In the genomic region with DNA sequence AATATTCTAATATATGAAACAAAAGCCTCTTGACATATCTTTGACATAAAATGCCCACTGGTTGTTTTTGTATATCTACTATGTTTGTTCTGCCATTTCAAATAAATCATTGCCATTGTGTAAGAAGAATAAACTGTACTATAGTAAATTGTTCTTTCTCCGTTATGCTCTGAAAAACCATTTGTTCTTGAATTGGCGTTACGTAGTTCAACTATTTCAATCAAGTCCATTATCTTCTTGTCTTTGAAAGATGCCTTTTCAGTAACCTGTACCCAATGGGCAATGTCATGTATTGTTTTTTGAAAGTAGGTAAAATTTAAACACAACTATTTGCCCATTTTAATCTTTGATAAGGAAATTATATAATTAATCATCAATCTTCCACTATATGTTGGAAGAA, we compare ENCODE assay signal across 8 cellular contexts.
A peak's percentile ranks its signal among the peaks of the same experiment; 100 is the strongest.
DNase-seq lines count a peak whose midpoint lies in the region; ATAC-seq and TF ChIP-seq lines count a peak whose summit lies in the region.

No MANE protein-coding gene starts in this region.

- no peak overlapping the region for H3K9ac ChIP-seq in mammary epithelial cell (ENCODE audit: insufficient read depth, low read length)
- H3K9ac ChIP-seq in neural progenitor cell: no peak overlapping the region

- H3K4me2 ChIP-seq in mammary epithelial cell (ENCODE audit: insufficient read depth, low read depth, low read length) (peak overlapping the region; percentile 88), neural progenitor cell (no peak overlapping the region)

- H4K20me1 ChIP-seq in mammary epithelial cell (ENCODE audit: insufficient read depth, low read length) (no peaks in the 10 kb centered on the region), neural progenitor cell (ENCODE audit: low read depth) (no peaks in the 10 kb centered on the region)

- no peaks in the 10 kb centered on the region for H3K9me3 Mint-ChIP-seq in CD4-positive, alpha-beta T cell
- H3K9me3 Mint-ChIP-seq in neural progenitor cell: no peaks in the 10 kb centered on the region

- no peaks in the 10 kb centered on the region for H3K36me3 ChIP-seq in mammary epithelial cell (ENCODE audit: insufficient read depth, low read length)
- H3K36me3 ChIP-seq in neural progenitor cell: no peaks in the 10 kb centered on the region

- H3K4me1 ChIP-seq in mammary epithelial cell (ENCODE audit: insufficient read depth, low read length): peaks cover 8% of the 10 kb centered on the region
- H3K4me1 ChIP-seq in neural progenitor cell: peaks cover 9% of the 10 kb centered on the region

- dilution Hi-C loops in mammary epithelial cell (cut with HindIII; ENCODE audit: low sequenced_read_pairs): no loop called here

- H3K4me3 ChIP-seq in NB4 (ENCODE audit: low read depth, low read length) (peak overlapping the region; percentile 96), mammary epithelial cell (replicated peaks in 1 of 3; ENCODE audit: insufficient read depth in 1 of 3, low read depth in 2 of 3, low read length in 3 of 3) (peak overlapping the region; percentile 68 to 80 (median 79)), neural progenitor cell (no peak overlapping the region)

- no peak for TF ChIP-seq CTCF in CD4-positive, alpha-beta T cell (IDR thresholded peaks at IDR 0.05)
- TF ChIP-seq CTCF in NB4 (IDR thresholded peaks at IDR 0.05; ENCODE audit: low read depth, low read length): no peak
- TF ChIP-seq CTCF in mammary epithelial cell (conservative IDR thresholded peaks at IDR 0.05 in 1 of 2, IDR thresholded peaks at IDR 0.05 in 1 of 2; ENCODE audit: extremely low read depth in 1 of 2, insufficient read depth in 1 of 2, low read depth in 1 of 2, low read length in 2 of 2): no peak
- TF ChIP-seq CTCF in neural progenitor cell (IDR thresholded peaks at IDR 0.05): no peak

- H3K27ac ChIP-seq in CD4-positive, alpha-beta T cell (ENCODE audit: low read depth, low read length): peak overlapping the region; percentile 42
- peak overlapping the region; percentile 79 for H3K27ac ChIP-seq in mammary epithelial cell (ENCODE audit: insufficient read depth, low read depth, low read length)
- no peak overlapping the region for H3K27ac ChIP-seq in neural progenitor cell

- in situ Hi-C loops in mammary epithelial cell (cut with MboI; ENCODE audit: low sequenced_read_pairs in 2 of 2): no loop called here

- H3F3A ChIP-seq in neural progenitor cell (ENCODE audit: low read depth): no peaks in the 10 kb centered on the region

- no peak for DNase-seq in CD4-positive, alpha-beta T cell
- DNase-seq in NB4 (ENCODE audit: low read depth): peak; percentile 43
- no peak for DNase-seq in mammary epithelial cell
- DNase-seq in neural progenitor cell (ENCODE audit: low spot score): no peak
- DNase-seq in D341Med (ENCODE audit: low spot score): no peak
- DNase-seq in middle frontal gyrus (ENCODE audit: extremely low spot score, low spot score): no peak
- no peak for DNase-seq in NOMO-1 treated with dmso at 0.1 percent for 144 hours (lab: John Stamatoyannopoulos, UW; ENCODE audit: unreplicated experiment)

- no peaks in the 10 kb centered on the region for H3K27me3 ChIP-seq in CD4-positive, alpha-beta T cell (ENCODE audit: control insufficient read depth, insufficient read depth, low read length)
- no peaks in the 10 kb centered on the region for H3K27me3 ChIP-seq in mammary epithelial cell (ENCODE audit: insufficient read depth, low read length)
- no peaks in the 10 kb centered on the region for H3K27me3 ChIP-seq in neural progenitor cell

- intact Hi-C loops in CD4-positive, alpha-beta T cell (cut with DNase I, micrococcal nuclease): loop anchor here in 1 of 2 experiments (2.0 to 10.0 kb wide), 2 partner anchors 15 to 769 kb away; no protein-coding TSS in a partner anchor
- intact Hi-C loops in mammary epithelial cell (cut with micrococcal nuclease): loop anchor here (10.0 kb wide), 1 partner anchor 311 kb away; no protein-coding TSS in a partner anchor

- POLR2A ChIA-PET in CD4-positive, alpha-beta T cell (lab: Charles Lee): interaction anchor here (1.1 to 6.0 kb wide), 2 partner anchors 14 to 108 kb away, joined by 3 to 53 read pairs; no protein-coding TSS in a partner anchor

- no peak overlapping the region for H2AFZ ChIP-seq in mammary epithelial cell (ENCODE audit: low read depth, low read length)
- no peak overlapping the region for H2AFZ ChIP-seq in neural progenitor cell (replicated peaks)

- no peak overlapping the region for H3K27ac Mint-ChIP-seq in CD4-positive, alpha-beta T cell
- peak overlapping the region; percentile 39 for H3K27ac Mint-ChIP-seq in neural progenitor cell

- no peaks in the 10 kb centered on the region for H3K9me3 ChIP-seq in CD4-positive, alpha-beta T cell (ENCODE audit: control insufficient read depth, low read length)
- H3K9me3 ChIP-seq in mammary epithelial cell (replicated peaks; ENCODE audit: insufficient read depth, low read length) (no peaks in the 10 kb centered on the region), neural progenitor cell (ENCODE audit: low read depth) (no peaks in the 10 kb centered on the region)

- no peaks in the 10 kb centered on the region for H3K27me3 Mint-ChIP-seq in CD4-positive, alpha-beta T cell
- H3K27me3 Mint-ChIP-seq in neural progenitor cell (ENCODE audit: insufficient read depth, low read depth): no peaks in the 10 kb centered on the region

- CTCF ChIA-PET in CD4-positive, alpha-beta T cell (lab: Charles Lee): no interaction called here
- CTCF ChIA-PET in mammary epithelial cell (lab: Charles Lee; ENCODE audit: low non-redundant PET): no interaction called here

- WGBS in mammary epithelial cell (ENCODE audit: low coverage, missing lambda C conversion rate): 3% methylated on average over 3 of the region's 3 CpGs

- peaks cover 48% of the 10 kb centered on the region for H3K4me1 Mint-ChIP-seq in CD4-positive, alpha-beta T cell (ENCODE audit: low read depth)
- peaks cover 47% of the 10 kb centered on the region for H3K4me1 Mint-ChIP-seq in neural progenitor cell

- no peak for ATAC-seq in CD4-positive, alpha-beta T cell (ENCODE audit: poor library complexity)
- ATAC-seq in GM18520 (IDR thresholded peaks at IDR 0.05; ENCODE audit: unreplicated experiment): no peak

- peak overlapping the region; percentile 74 for H3K4me3 Mint-ChIP-seq in CD4-positive, alpha-beta T cell
- no peak overlapping the region for H3K4me3 Mint-ChIP-seq in neural progenitor cell

- TF ChIP-seq POLR2A in NB4 (IDR thresholded peaks at IDR 0.05; ENCODE audit: extremely low read depth, insufficient read length): no peak

- H3K36me3 Mint-ChIP-seq in CD4-positive, alpha-beta T cell (ENCODE audit: low read depth): peaks cover 4% of the 10 kb centered on the region
- no peaks in the 10 kb centered on the region for H3K36me3 Mint-ChIP-seq in neural progenitor cell

- H3K79me2 ChIP-seq in mammary epithelial cell (ENCODE audit: insufficient read depth, low read length) (peaks cover 84% of the 10 kb centered on the region), neural progenitor cell (ENCODE audit: low read depth) (no peaks in the 10 kb centered on the region)

- BruUV-seq in mammary epithelial cell (replicated peaks; lab: Mats Ljungman, UMichigan): no TSS peak
